ENCODE assay signal across 13 cellular contexts in the genomic region with DNA sequence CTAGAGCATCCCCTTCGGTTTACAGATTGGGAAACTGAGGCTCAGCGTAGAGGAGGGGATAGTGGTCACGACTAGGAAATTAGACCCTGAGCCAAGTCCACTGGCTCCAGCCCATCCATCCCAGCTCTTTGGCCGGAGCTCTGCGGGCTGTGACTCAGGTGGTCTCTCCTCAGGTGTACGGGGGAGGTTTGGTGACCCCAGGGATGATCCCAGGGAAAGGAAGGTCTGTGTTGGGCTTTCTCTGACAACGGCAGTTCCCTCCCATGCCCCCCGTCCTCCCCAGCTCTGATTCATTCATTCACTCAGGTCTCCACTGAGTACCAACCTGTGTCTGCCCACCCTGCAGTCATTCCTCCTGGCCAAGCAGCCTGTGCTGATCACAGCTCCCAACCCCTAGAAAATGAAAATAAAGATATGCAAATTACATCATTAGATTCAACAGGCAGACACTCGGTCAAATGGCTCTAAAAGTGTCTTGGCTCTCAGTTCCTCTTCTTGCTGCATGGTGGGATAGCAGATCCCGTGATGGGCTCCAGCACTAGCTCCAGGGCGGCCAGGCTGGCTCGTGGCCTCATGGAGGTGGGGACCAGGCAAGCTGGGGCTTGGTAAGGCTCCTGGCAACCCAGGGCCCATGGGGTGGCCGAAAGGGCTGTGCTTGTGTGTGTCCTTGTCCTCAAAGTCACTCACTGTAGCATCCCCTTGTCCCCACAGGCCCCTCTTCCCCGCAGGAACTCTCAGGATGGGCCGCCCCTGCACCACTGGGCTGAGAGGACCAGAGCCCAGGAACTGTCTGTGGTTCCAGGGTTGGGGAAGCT. TPM values are rescaled to one million over a fixed set of nuclear protein-coding genes. Genes with fewer than 3 reads are reported as not detected.
DNase-seq lines count a peak whose midpoint lies in the region; ATAC-seq and TF ChIP-seq lines count a peak whose summit lies in the region.
"Had no signal": no experiment of that assay in that cellular context is flagged by ENCODE, and none has a peak within 500 bp of the region (broad histone marks: within the 10 kb centered on the region; RNA-seq: fewer than 3 reads in every experiment).

No MANE protein-coding gene starts in this region.

- H3K4me1 ChIP-seq in stomach = peaks cover 0 to 8% (median 2%) of the 10 kb centered on the region in 4 donors
- H3K4me1 ChIP-seq: thyroid gland had no signal

- TF ChIP-seq CTCF in CD14-positive monocyte (IDR thresholded peaks at IDR 0.05) (no peak), chondrocyte (IDR thresholded peaks at IDR 0.05) (no peak), stomach (IDR thresholded peaks at IDR 0.05) (no peak)

- peak overlapping the region; percentile 12 to 19 for H3K4me3 Mint-ChIP-seq in CD14-positive monocyte
- no peak overlapping the region for H3K4me3 Mint-ChIP-seq in chondrocyte (ENCODE audit: unreplicated experiment)
- H3K4me3 Mint-ChIP-seq: activated naive CD8-positive, alpha-beta T cell; natural killer cell had no signal

- H3K4me1 Mint-ChIP-seq in CD14-positive monocyte = peaks cover 20% of the 10 kb centered on the region
- peaks cover 2% of the 10 kb centered on the region for H3K4me1 Mint-ChIP-seq in chondrocyte (ENCODE audit: low read depth)

- peak; percentile 69 for ATAC-seq in GM19372 (IDR thresholded peaks at IDR 0.05; ENCODE audit: low read depth, unreplicated experiment)
- peak; percentile 48 for ATAC-seq in HG02970 (IDR thresholded peaks at IDR 0.05; ENCODE audit: low FRiP score, unreplicated experiment)

- no peak for DNase-seq in CD14-positive monocyte (ENCODE audit: low spot score)
- DNase-seq in NAMALWA (ENCODE audit: low spot score) = peak; percentile 62
- no peak for DNase-seq in NCI-H2029 treated with DMSO at 0.1 percent for 48 hours (lab: John Stamatoyannopoulos, UW)
- no peak for DNase-seq in chondrocyte (ENCODE audit: low spot score)
- DNase-seq in stomach = no peak
- DNase-seq in NCI-H446 (lab: John Stamatoyannopoulos, UW) = no peak
- DNase-seq: activated CD4-positive, CD25-positive, alpha-beta regulatory T cell treated with anti-CD3 and anti-CD28 coated beads, Interleukin-2, amount 50 U/mL, for 72 hours; natural killer cell; thyroid gland had no signal

- H3K27ac ChIP-seq in stomach = no peak overlapping the region
- H3K27ac ChIP-seq: thyroid gland had no signal

- 71 to 83% (median 77%) methylated on average over 13 to 15 of the region's 15 CpGs for WGBS in stomach, 5 donors

- H3K27me3 Mint-ChIP-seq in CD14-positive monocyte (ENCODE audit: low read depth in 3 of 3) (peaks cover 4 to 12% (median 10%) of the 10 kb centered on the region in 3 donors), chondrocyte (ENCODE audit: low read depth) (peaks cover 11% of the 10 kb centered on the region)

- peaks cover 0 to 12% (median 4%) of the 10 kb centered on the region in 3 donors for H3K27me3 ChIP-seq in stomach
- H3K27me3 ChIP-seq: thyroid gland had no signal

- no peak for TF ChIP-seq POLR2A in stomach (IDR thresholded peaks at IDR 0.05)

- TF ChIP-seq EP300 in stomach (IDR thresholded peaks at IDR 0.05) = no peak

- H3K27ac Mint-ChIP-seq in CD14-positive monocyte = peak overlapping the region in 2 of 7 donors; percentile 61 to 63
- no peak overlapping the region for H3K27ac Mint-ChIP-seq in chondrocyte (ENCODE audit: unreplicated experiment)
- H3K27ac Mint-ChIP-seq: activated naive CD8-positive, alpha-beta T cell; natural killer cell had no signal

- H3K36me3 ChIP-seq in stomach = no peaks in the 10 kb centered on the region
- H3K36me3 ChIP-seq: thyroid gland had no signal

- no peaks in the 10 kb centered on the region for H3K9me3 ChIP-seq in stomach
- H3K9me3 ChIP-seq: thyroid gland had no signal

- intact Hi-C loops in CD14-positive monocyte (cut with micrococcal nuclease) (loop anchor here (10.0 kb wide), 2 partner anchors 290 to 1870 kb away; no protein-coding TSS in a partner anchor), stomach (cut with DNase I; ENCODE audit: low total_unique reads) (loop anchor here (10.0 kb wide), 1 partner anchor 140 kb away; no protein-coding TSS in a partner anchor)

- H3K9me3 Mint-ChIP-seq in CD14-positive monocyte (peaks cover 0 to 2% (median 0%) of the 10 kb centered on the region in 7 donors), chondrocyte (ENCODE audit: low read depth) (peaks cover 4% of the 10 kb centered on the region)
- H3K9me3 Mint-ChIP-seq: natural killer cell had no signal

- H3K36me3 Mint-ChIP-seq in CD14-positive monocyte = no peaks in the 10 kb centered on the region
- H3K36me3 Mint-ChIP-seq in chondrocyte (ENCODE audit: low read depth) = no peaks in the 10 kb centered on the region
- H3K36me3 Mint-ChIP-seq: activated naive CD8-positive, alpha-beta T cell; natural killer cell had no signal

- H3K4me3 ChIP-seq in stomach = no peak overlapping the region
- H3K4me3 ChIP-seq: thyroid gland had no signal

RNA-seq across cellular contexts. Expression of a gene that starts 37.8 kb away (rescaled TPM):
- polyA plus RNA-seq in CD14-positive monocyte = under 1 TPM in 1 of 2 donors, not detected in 1; 0.16 TPM
- total RNA-seq in chondrocyte = not detected in 3 replicates
- 10 to 100 TPM in 1 of 5 donors, 1 to 10 TPM in 1, not detected in 3; 1.7 to 15.4 TPM for total RNA-seq in stomach
- under 1 TPM in 1 of 3 donors, not detected in 2; 0.25 TPM for polyA plus RNA-seq in stomach
- total RNA-seq: A673, natural killer cell, thyroid gland had no signal

RNA-seq across cellular contexts. Expression of a gene that starts 51.9 kb away (rescaled TPM):
- polyA plus RNA-seq in CD14-positive monocyte = 100 to 1,000 TPM in 1 of 2 donors, 10 to 100 TPM in 1; 95.2 to 125 TPM
- 3.1 to 6.2 TPM (median 5.7 TPM) in 3 replicates for total RNA-seq in chondrocyte
- 10 to 100 TPM in 4 of 5 donors, 1 to 10 TPM in 1; 5.5 to 26.4 (median 13.2) TPM for total RNA-seq in stomach
- polyA plus RNA-seq in stomach = 1 to 10 TPM; 4.0 to 5.0 (median 4.4) TPM
